Comparison of ENCODE assay signal across 28 cellular contexts in genomic region chr2:172109256-172109655, GRCh38. TPM values are rescaled to one million over a fixed set of nuclear protein-coding genes. Genes with fewer than 3 reads are reported as not detected.
"Had no signal": no experiment of that assay in that cellular context is flagged by ENCODE, and none has a peak within 500 bp of the region (broad histone marks: within the 10 kb centered on the region; RNA-seq: fewer than 3 reads in every experiment).

No MANE protein-coding gene starts in this region.

- H3K36me3 ChIP-seq: colonic mucosa, esophagus squamous epithelium, gastrocnemius medialis, left lung, thyroid gland had no signal

- H3K9me3 Mint-ChIP-seq: activated B cell treated with CpG ODN at 0.5 μM for 24 hours; activated naive CD8-positive, alpha-beta T cell treated with anti-CD3 and anti-CD28 coated beads for 36 hours; activated T-cell treated with anti-CD3 and anti-CD28 coated beads, Interleukin-2, amount 50 U/mL, for 24 hours; activated T-helper 17 cell treated with anti-CD3 and anti-CD28 coated beads, Interleukin-2, amount 50 U/mL, for 72 hours; central memory CD8-positive, alpha-beta T cell; mesothelial cell of epicardium; nephron progenitor cell; stimulated activated naive CD8-positive, alpha-beta T cell treated with anti-CD3 and anti-CD28 coated beads, Interleukin-15, Interleukin-2, amounts not matched to agents 100 ng/mL and 50 ng/mL, for 24 hours had no signal

- H3K9me3 ChIP-seq: colonic mucosa, esophagus squamous epithelium, gastrocnemius medialis, left lung, thyroid gland had no signal

- H3K4me3 ChIP-seq: colonic mucosa, esophagus squamous epithelium, gastrocnemius medialis, left lung, lung, skin epidermis, thyroid gland had no signal

- H3K4me3 Mint-ChIP-seq: activated B cell treated with CpG ODN at 0.5 μM for 24 hours; activated CD4-positive, alpha-beta T cell treated with anti-CD3 and anti-CD28 coated beads for 36 hours; activated naive CD8-positive, alpha-beta T cell treated with anti-CD3 and anti-CD28 coated beads for 36 hours; activated T-cell treated with anti-CD3 and anti-CD28 coated beads, Interleukin-2, amount 50 U/mL, for 24 hours; activated T-helper 17 cell treated with anti-CD3 and anti-CD28 coated beads, Interleukin-2, amount 50 U/mL, for 72 hours; central memory CD8-positive, alpha-beta T cell; mesothelial cell of epicardium; nephron progenitor cell; stimulated activated naive CD8-positive, alpha-beta T cell treated with anti-CD3 and anti-CD28 coated beads, Interleukin-15, Interleukin-2, amounts not matched to agents 100 ng/mL and 50 ng/mL, for 24 hours had no signal

- H3K4me1 Mint-ChIP-seq: activated T-helper 17 cell treated with anti-CD3 and anti-CD28 coated beads, Interleukin-2, amount 50 U/mL, for 72 hours had no signal

- H3K36me3 Mint-ChIP-seq: activated naive CD8-positive, alpha-beta T cell treated with anti-CD3 and anti-CD28 coated beads for 36 hours; mesothelial cell of epicardium had no signal

- ATAC-seq: activated CD4-positive, alpha-beta T cell treated with anti-CD3 and anti-CD28 coated beads for 36 hours; activated T-helper 17 cell treated with anti-CD3 and anti-CD28 coated beads, Interleukin-2, amount 50 U/mL, for 72 hours; gastrocnemius medialis; left lung had no signal

- H3K27ac ChIP-seq: colonic mucosa, esophagus squamous epithelium, gastrocnemius medialis, left lung, thyroid gland had no signal

- H3K27ac Mint-ChIP-seq: activated B cell treated with CpG ODN at 0.5 μM for 24 hours; activated CD4-positive, alpha-beta T cell treated with anti-CD3 and anti-CD28 coated beads for 36 hours; activated naive CD8-positive, alpha-beta T cell treated with anti-CD3 and anti-CD28 coated beads for 36 hours; activated T-cell treated with anti-CD3 and anti-CD28 coated beads, Interleukin-2, amount 50 U/mL, for 24 hours; activated T-helper 17 cell treated with anti-CD3 and anti-CD28 coated beads, Interleukin-2, amount 50 U/mL, for 72 hours; mesothelial cell of epicardium; nephron progenitor cell; stimulated activated naive CD8-positive, alpha-beta T cell treated with anti-CD3 and anti-CD28 coated beads, Interleukin-15, Interleukin-2, amounts not matched to agents 100 ng/mL and 50 ng/mL, for 24 hours had no signal

- DNase-seq: activated B cell treated with CpG ODN at 0.5 μM for 24 hours; activated CD4-positive, alpha-beta T cell treated with anti-CD3 and anti-CD28 coated beads for 36 hours; activated CD4-positive, alpha-beta T cell treated with anti-CD3 and anti-CD28 coated beads, Interleukin-2, amount 50 U/mL, for 4 hours; activated CD8-positive, alpha-beta memory T cell treated with anti-CD3 and anti-CD28 coated beads for 24 hours; activated CD8-positive, alpha-beta memory T cell treated with anti-CD3 and anti-CD28 coated beads, Interleukin-2, amount 50 U/mL, for 4 hours; activated naive CD4-positive, alpha-beta T cell treated with Interleukin-2 at 50 U/mL for 16 hours; activated naive CD8-positive, alpha-beta T cell treated with anti-CD3 and anti-CD28 coated beads for 36 hours; colonic mucosa; esophagus squamous epithelium; gastrocnemius medialis; head of caudate nucleus; hypothalamus; left lung; nucleus accumbens; stimulated activated CD4-positive, alpha-beta T cell treated with anti-CD3 and anti-CD28 coated beads, Interleukin-1b, Interleukin-23, amount 100 ng/mL, for 48 hours; substantia nigra; T-helper 9 cell; thyroid gland had no signal

RNA-seq across cellular contexts. Expression of gene DLX2, which starts 6.6 kb away (rescaled TPM):
- total RNA-seq: activated CD4-positive, alpha-beta T cell treated with anti-CD3 and anti-CD28 coated beads for 36 hours; activated naive CD8-positive, alpha-beta T cell treated with anti-CD3 and anti-CD28 coated beads for 36 hours; activated T-helper 17 cell treated with anti-CD3 and anti-CD28 coated beads, Interleukin-2, amount 50 U/mL, for 72 hours; colonic mucosa; esophagus squamous epithelium; gastrocnemius medialis; left lung; T-helper 1 cell treated with Interleukin-12 subunit alpha and Interleukin-12 subunit beta and Interleukin-4 antibody, amounts not matched to agents 30 ng/mL and 1 ng/mL, for 36 hours; ureter had no signal

RNA-seq across cellular contexts. Expression of gene DLX1, which starts 23.9 kb away (rescaled TPM):
- total RNA-seq: activated B cell treated with CpG ODN at 0.5 μM for 24 hours; activated CD4-positive, alpha-beta T cell treated with anti-CD3 and anti-CD28 coated beads for 36 hours; activated T-helper 17 cell treated with anti-CD3 and anti-CD28 coated beads, Interleukin-2, amount 50 U/mL, for 72 hours; esophagus squamous epithelium; left lung; lung; T-helper 1 cell treated with Interleukin-12 subunit alpha and Interleukin-12 subunit beta and Interleukin-4 antibody, amounts not matched to agents 30 ng/mL and 1 ng/mL, for 36 hours; ureter had no signal
